In genomic region chr12:94266796-94267529, GRCh38 we compare ENCODE assay signal across 12 cellular contexts.
DNase-seq lines count a peak whose midpoint lies in the region; ATAC-seq, FAIRE-seq and TF ChIP-seq lines count a peak whose summit lies in the region.
"Had no signal": no experiment of that assay in that cellular context is flagged by ENCODE, and none has a peak within 500 bp of the region (broad histone marks: within the 10 kb centered on the region; RNA-seq: fewer than 3 reads in every experiment).

No MANE protein-coding gene starts in this region.

- H4K20me1 ChIP-seq in astrocyte (ENCODE audit: insufficient read depth, low read length): no peaks in the 10 kb centered on the region

- no peak overlapping the region for H3K4me3 ChIP-seq in left ventricle myocardium inferior
- H3K4me3 ChIP-seq in astrocyte (ENCODE audit: insufficient read depth, low read depth, low read length): no peak overlapping the region
- H3K4me3 ChIP-seq in mesenchymal stem cell (ENCODE audit: insufficient read depth in 1 of 2, low read depth in 1 of 2, low read length in 2 of 2): peak overlapping the region in 1 of 2 experiments; percentile 2
- H3K4me3 ChIP-seq in small intestine (ENCODE audit: low read depth in 1 of 2, low read length in 2 of 2): no peak overlapping the region

- intact Hi-C loops in left ventricle myocardium inferior (cut with micrococcal nuclease) (no loop called here), left cardiac atrium (cut with DNase I) (no loop called here)

- no peak for ATAC-seq in left cardiac atrium
- no peak for ATAC-seq in effector memory CD8-positive, alpha-beta T cell (replicated peaks)
- ATAC-seq: PC-3 had no signal

- no peak overlapping the region for H3K23ac ChIP-seq in mesenchymal stem cell (ENCODE audit: low read length in 2 of 2)

- H3K9ac ChIP-seq in astrocyte (ENCODE audit: low read length): no peak overlapping the region
- H3K9ac ChIP-seq in mesenchymal stem cell (ENCODE audit: low read length): peak overlapping the region; percentile 85

- H3K79me1 ChIP-seq in mesenchymal stem cell (replicated peaks; ENCODE audit: low read length, poor library complexity, severe bottlenecking): no peaks in the 10 kb centered on the region

- no peak overlapping the region for H3K27ac Mint-ChIP-seq in astrocyte (ENCODE audit: unreplicated experiment)
- peak overlapping the region in 1 of 2 donors; percentile 45 for H3K27ac Mint-ChIP-seq in effector memory CD8-positive, alpha-beta T cell

- no peak for TF ChIP-seq CTCF in left ventricle myocardium inferior (IDR thresholded peaks at IDR 0.05; ENCODE audit: borderline replicate concordance)
- TF ChIP-seq CTCF in astrocyte (IDR thresholded peaks at IDR 0.05; ENCODE audit: insufficient read depth, low read depth, low read length): no peak

- no peak overlapping the region for H2BK15ac ChIP-seq in mesenchymal stem cell (ENCODE audit: low read depth, poor library complexity, severe bottlenecking)

- H3K4me1 ChIP-seq in left ventricle myocardium inferior: peaks cover 41% of the 10 kb centered on the region
- peaks cover 12% of the 10 kb centered on the region for H3K4me1 ChIP-seq in astrocyte (ENCODE audit: insufficient read depth, low read length)
- peaks cover 6% of the 10 kb centered on the region for H3K4me1 ChIP-seq in mesenchymal stem cell (ENCODE audit: control insufficient read depth, insufficient read depth, low read depth, low read length)
- H3K4me1 ChIP-seq in small intestine (ENCODE audit: control insufficient read depth in 2 of 2, insufficient read depth in 1 of 2, low read depth in 1 of 2, low read length in 1 of 2): peaks cover 0 to 7% of the 10 kb centered on the region in 2 donors

- DNase-seq in left ventricle myocardium inferior (no peak), left cardiac atrium (no peak), astrocyte (ENCODE audit: low read depth) (peak; percentile 25), mesenchymal stem cell (peak; percentile 21), small intestine (no peak), G401 (ENCODE audit: low spot score) (no peak), NCI-H82 (lab: John Stamatoyannopoulos, UW) (no peak)
- no peak for DNase-seq in effector memory CD8-positive, alpha-beta T cell
- DNase-seq: activated CD4-positive, alpha-beta T cell treated with anti-CD3 and anti-CD28 coated beads, Interleukin-2, amount 50 U/mL, for 1 hour; COR-L47; NCI-H1092; PC-3 had no signal

- H4K91ac ChIP-seq in mesenchymal stem cell (ENCODE audit: low read length): no peak overlapping the region

- H3K27me3 Mint-ChIP-seq in astrocyte (ENCODE audit: low read depth, unreplicated experiment): peaks cover 6% of the 10 kb centered on the region
- H3K27me3 Mint-ChIP-seq in effector memory CD8-positive, alpha-beta T cell: no peaks in the 10 kb centered on the region

- H3K9me3 Mint-ChIP-seq in astrocyte (ENCODE audit: unreplicated experiment): no peaks in the 10 kb centered on the region
- H3K9me3 Mint-ChIP-seq in effector memory CD8-positive, alpha-beta T cell: no peaks in the 10 kb centered on the region

- in situ Hi-C loops in G401 (cut with HindIII; ENCODE audit: low sequenced_read_pairs): no loop called here

- H3K27ac ChIP-seq in left ventricle myocardium inferior (replicated peaks) (peak overlapping the region; percentile 70), astrocyte (ENCODE audit: low read depth, low read length) (no peak overlapping the region), mesenchymal stem cell (ENCODE audit: low read length, poor library complexity, severe bottlenecking) (no peak overlapping the region), small intestine (ENCODE audit: low read depth in 1 of 2, low read length in 1 of 2) (peak overlapping the region in 1 of 2 donors; percentile 32)

- H2BK12ac ChIP-seq in mesenchymal stem cell (ENCODE audit: low read length in 2 of 2): no peak overlapping the region

- H3K4me2 ChIP-seq in astrocyte (ENCODE audit: low read length) (peak overlapping the region; percentile 35), mesenchymal stem cell (ENCODE audit: low read length, poor library complexity, severe bottlenecking) (no peak overlapping the region)

- H4K8ac ChIP-seq in mesenchymal stem cell (ENCODE audit: low read length): no peak overlapping the region

- H3K4ac ChIP-seq in mesenchymal stem cell (ENCODE audit: low read depth in 1 of 2, low read length in 2 of 2): no peak overlapping the region

- H3K27me3 ChIP-seq in left ventricle myocardium inferior (ENCODE audit: low read depth) (no peaks in the 10 kb centered on the region), astrocyte (ENCODE audit: insufficient read depth, low read length) (no peaks in the 10 kb centered on the region), mesenchymal stem cell (ENCODE audit: control insufficient read depth in 1 of 2, insufficient read depth in 1 of 2, low read length in 2 of 2) (peaks cover 8 to 22% of the 10 kb centered on the region in 2 experiments), small intestine (ENCODE audit: control insufficient read depth in 2 of 2, insufficient read depth in 2 of 2, low read length in 2 of 2) (no peaks in the 10 kb centered on the region)

- peaks cover 31% of the 10 kb centered on the region for H3K4me1 Mint-ChIP-seq in astrocyte (ENCODE audit: low read depth, unreplicated experiment)
- H3K4me1 Mint-ChIP-seq in effector memory CD8-positive, alpha-beta T cell (ENCODE audit: low read depth in 2 of 2): peaks cover 37 to 38% of the 10 kb centered on the region in 2 donors

- WGBS in mesenchymal stem cell: 87% methylated on average over 7 of the region's 11 CpGs
- WGBS in small intestine, 3 donors: 62 to 74% (median 70%) methylated on average over 11 of the region's 11 CpGs

- H2BK5ac ChIP-seq in mesenchymal stem cell (ENCODE audit: low read depth, low read length, poor library complexity, severe bottlenecking): no peak overlapping the region

- H3K36me3 ChIP-seq in left ventricle myocardium inferior: no peaks in the 10 kb centered on the region
- no peaks in the 10 kb centered on the region for H3K36me3 ChIP-seq in astrocyte (ENCODE audit: insufficient read depth, low read length)
- no peaks in the 10 kb centered on the region for H3K36me3 ChIP-seq in mesenchymal stem cell (ENCODE audit: control insufficient read depth in 1 of 2, insufficient read depth in 2 of 2, low read depth in 1 of 2, low read length in 2 of 2)
- no peaks in the 10 kb centered on the region for H3K36me3 ChIP-seq in small intestine (ENCODE audit: control insufficient read depth in 2 of 2, insufficient read depth in 2 of 2, low read length in 2 of 2)

- peak; percentile 43 for FAIRE-seq in astrocyte (lab: Jason Lieb, UNC)
- FAIRE-seq in small intestine (lab: Jason Lieb, UNC): no peak

- H2BK120ac ChIP-seq in mesenchymal stem cell (ENCODE audit: low read depth, low read length): no peak overlapping the region

- H3K9me3 ChIP-seq in left ventricle myocardium inferior (replicated peaks): no peaks in the 10 kb centered on the region
- no peaks in the 10 kb centered on the region for H3K9me3 ChIP-seq in astrocyte (ENCODE audit: insufficient read depth, low read depth, low read length)
- no peaks in the 10 kb centered on the region for H3K9me3 ChIP-seq in mesenchymal stem cell (ENCODE audit: control insufficient read depth, low read length)
- H3K9me3 ChIP-seq in small intestine (ENCODE audit: control insufficient read depth, low read depth): no peaks in the 10 kb centered on the region

- no peak overlapping the region for H3K18ac ChIP-seq in mesenchymal stem cell (ENCODE audit: low read depth in 1 of 2, low read length in 2 of 2)

- no peak overlapping the region for H2AK5ac ChIP-seq in mesenchymal stem cell (ENCODE audit: low read length, severe bottlenecking)

- H2AFZ ChIP-seq in astrocyte (ENCODE audit: low read depth, low read length): no peak overlapping the region
- no peak overlapping the region for H2AFZ ChIP-seq in mesenchymal stem cell (ENCODE audit: low read depth, low read length)

- H3K14ac ChIP-seq in mesenchymal stem cell (ENCODE audit: low read length in 2 of 2): no peak overlapping the region

- H3K36me3 Mint-ChIP-seq in astrocyte (ENCODE audit: low read depth, unreplicated experiment): peaks cover 3% of the 10 kb centered on the region
- peaks cover 32% of the 10 kb centered on the region for H3K36me3 Mint-ChIP-seq in effector memory CD8-positive, alpha-beta T cell (ENCODE audit: insufficient read depth)

- no peaks in the 10 kb centered on the region for H3K79me2 ChIP-seq in astrocyte (ENCODE audit: insufficient read depth, low read length)

- no peak overlapping the region for H3K4me3 Mint-ChIP-seq in astrocyte (ENCODE audit: unreplicated experiment)
- no peak overlapping the region for H3K4me3 Mint-ChIP-seq in effector memory CD8-positive, alpha-beta T cell

Comparison
In these comparisons a context has a peak if more than half of its experiments do, and no peak if none do; other contexts are left out.
1. DNase-seq: peak in astrocyte (single experiment) and mesenchymal stem cell (single experiment); none in left ventricle myocardium inferior (single experiment), left cardiac atrium (single experiment), small intestine (single experiment), G401 (single experiment), effector memory CD8-positive, alpha-beta T cell (0 of 3) and NCI-H82 (single experiment).